ENCODE assay signal across 22 cellular contexts in genomic region chr9:136553581-136553980, GRCh38. TPM values are rescaled to one million over a fixed set of nuclear protein-coding genes. Genes with fewer than 3 reads are reported as not detected.
DNase-seq lines count a peak whose midpoint lies in the region; ATAC-seq and TF ChIP-seq lines count a peak whose summit lies in the region.
"Had no signal": no experiment of that assay in that cellular context is flagged by ENCODE, and none has a peak within 500 bp of the region (broad histone marks: within the 10 kb centered on the region; RNA-seq: fewer than 3 reads in every experiment).

No MANE protein-coding gene starts in this region.

- H3K27me3 ChIP-seq in stomach: no peaks in the 10 kb centered on the region

- no peak overlapping the region for H3K27ac ChIP-seq in HEK293 (ENCODE audit: extremely low read depth, low read depth, low read length)
- H3K27ac ChIP-seq in stomach: peak overlapping the region in 4 of 5 donors; percentile 4 to 98 (median 96)
- H3K27ac ChIP-seq: SJCRH30 had no signal

- H3K9me3 ChIP-seq in HEK293 (ENCODE audit: control insufficient read depth, insufficient read depth, low read depth, low read length): no peaks in the 10 kb centered on the region
- H3K9me3 ChIP-seq in stomach: no peaks in the 10 kb centered on the region
- H3K9me3 ChIP-seq: SJCRH30 had no signal

- H3K4me1 Mint-ChIP-seq in brain: peaks cover 56% of the 10 kb centered on the region
- H3K4me1 Mint-ChIP-seq in mesothelial cell of epicardium: peaks cover 65% of the 10 kb centered on the region

- H3K36me3 ChIP-seq in HEK293 (ENCODE audit: control insufficient read depth in 2 of 2, insufficient read depth in 1 of 2, low read length in 2 of 2): no peaks in the 10 kb centered on the region
- H3K36me3 ChIP-seq in stomach: no peaks in the 10 kb centered on the region
- H3K36me3 ChIP-seq: SJCRH30 had no signal

- H3K27ac Mint-ChIP-seq in brain: peak overlapping the region in 3 of 5 experiments; percentile 31 to 76 (median 70)
- peak overlapping the region; percentile 77 for H3K27ac Mint-ChIP-seq in mesothelial cell of epicardium
- H3K27ac Mint-ChIP-seq: GM23338 had no signal

- POLR2A ChIA-PET in HEK293 (lab: Yijun Ruan, JAX): no interaction called here

- intact Hi-C loops in stomach (cut with DNase I; ENCODE audit: low total_unique reads): no loop called here

- peaks cover 3% of the 10 kb centered on the region for H3K27me3 Mint-ChIP-seq in brain
- no peaks in the 10 kb centered on the region for H3K27me3 Mint-ChIP-seq in mesothelial cell of epicardium (ENCODE audit: low read depth)

- 80 to 93% (median 87%) methylated on average over 8 to 14 of the region's 14 CpGs for WGBS in stomach, 5 donors

- TF ChIP-seq EP300 in stomach (IDR thresholded peaks at IDR 0.05): no peak

- TF ChIP-seq CTCF in HEK293 (tag by site-specific recombination; IDR thresholded peaks at IDR 0.05) (no peak), brain (conservative IDR thresholded peaks at IDR 0.05) (no peak), mesothelial cell of epicardium (IDR thresholded peaks at IDR 0.05; ENCODE audit: unreplicated experiment) (no peak), stomach (IDR thresholded peaks at IDR 0.05) (no peak)

- peaks cover 7% of the 10 kb centered on the region for H3K4me1 ChIP-seq in HEK293 (ENCODE audit: control insufficient read depth, insufficient read depth, low read length)
- peaks cover 27 to 75% (median 50%) of the 10 kb centered on the region in 4 donors for H3K4me1 ChIP-seq in stomach

- DNase-seq in mesothelial cell of epicardium (ENCODE audit: low spot score in 2 of 2, unreplicated experiment in 2 of 2) (no peak), stomach (no peak), NCI-H2081 (lab: John Stamatoyannopoulos, UW) (no peak), DMS79 (lab: John Stamatoyannopoulos, UW) (no peak)
- DNase-seq: Calu3, HCEC 1CT, MV-4-11, NCI-H1105, NCI-H1436 treated with DMSO at 0.1 percent for 48 hours, NCI-H187 treated with DMSO at 0.1 percent for 48 hours, NCI-H446, NCI-H524 treated with DMSO at 0.1 percent for 48 hours, NCI-H774, PC-3, SJCRH30 had no signal

- H3K4me3 Mint-ChIP-seq in brain: no peak overlapping the region
- no peak overlapping the region for H3K4me3 Mint-ChIP-seq in mesothelial cell of epicardium
- H3K4me3 Mint-ChIP-seq: GM23338 had no signal

- no peak for TF ChIP-seq POLR2A in stomach (IDR thresholded peaks at IDR 0.05)

- H3K9me3 Mint-ChIP-seq in brain (peaks cover under 1 to 2% (median 2%) of the 10 kb centered on the region in 5 experiments), mesothelial cell of epicardium (peaks cover 2% of the 10 kb centered on the region)

- ATAC-seq in GM21447 (IDR thresholded peaks at IDR 0.05; ENCODE audit: unreplicated experiment): no peak
- ATAC-seq: GM23338, K562, PC-3, Right ventricle myocardium inferior, SK-N-SH treated with all-trans-retinoic acid at 6 μM for 48 hours had no signal

- CTCF ChIA-PET in HEK293 (lab: Yijun Ruan, JAX): no interaction called here

- H3K36me3 Mint-ChIP-seq in brain (no peaks in the 10 kb centered on the region), mesothelial cell of epicardium (peaks cover 1% of the 10 kb centered on the region)

- H3K4me3 ChIP-seq in HEK293 (ENCODE audit: low read depth, low read length) (no peak overlapping the region), stomach (no peak overlapping the region)
- H3K4me3 ChIP-seq: GM23338, K562, SJCRH30 had no signal

TF ChIP-seq in HEK293, 187 proteins besides CTCF, POLR2A, EP300 and RAD21:
- TF ChIP-seq SCRT2 (tag by site-specific recombination; IDR thresholded peaks at IDR 0.05) (peak; percentile 84), ZNF2 (tag by site-specific recombination; IDR thresholded peaks at IDR 0.05) (no peak)

RNA-seq across cellular contexts. Expression of gene NOTCH1, which starts 7.7 kb away (rescaled TPM):
- 12.3 TPM for polyA plus RNA-seq in brain (ENCODE audit: insufficient read depth, low read depth, low replicate concordance)
- 104 to 107 TPM (median 104 TPM) in 3 replicates for total RNA-seq in mesothelial cell of epicardium
- total RNA-seq in stomach: 100 to 1,000 TPM in 1 of 5 donors, 10 to 100 TPM in 4; 18.4 to 338 (median 62.5) TPM
- polyA plus RNA-seq in stomach: 1 to 10 TPM; 1.4 to 7.9 (median 2.3) TPM
